In the genomic region with DNA sequence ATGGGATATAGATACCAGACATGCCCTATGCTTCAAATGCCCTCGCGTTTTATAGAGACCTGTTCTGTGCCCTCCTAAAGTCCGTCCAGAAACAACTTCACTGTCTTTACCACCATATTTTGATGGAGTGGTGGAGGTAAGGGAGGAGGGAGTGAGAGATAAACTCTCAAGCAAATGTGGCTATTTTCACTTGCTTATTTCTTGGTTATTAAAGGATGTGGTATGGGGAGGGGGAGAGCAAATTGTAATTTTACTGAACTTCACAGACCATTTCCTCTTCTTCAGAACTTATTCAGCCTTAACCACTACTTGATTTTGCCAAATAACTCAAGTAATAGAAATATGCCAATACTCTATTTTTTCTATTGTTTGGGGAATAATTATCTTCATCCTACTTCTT, we compare ENCODE assay signal across 1 cellular context.
TF ChIP-seq lines count a peak whose summit lies in the region.

No MANE protein-coding gene starts in this region.

TF ChIP-seq in WTC11, 78 proteins besides CTCF, POLR2A, EP300 and RAD21 (continued from another document):
- TF ChIP-seq ZNF281 (CRISPR knock-in tag; IDR thresholded peaks at IDR 0.05): no peak
- no peak for TF ChIP-seq ZNF219 (CRISPR knock-in tag; IDR thresholded peaks at IDR 0.05; ENCODE audit: borderline replicate concordance)
- no peak for TF ChIP-seq JUN (CRISPR knock-in tag; IDR thresholded peaks at IDR 0.05)
- no peak for TF ChIP-seq AR (CRISPR knock-in tag; IDR thresholded peaks at IDR 0.05)
- no peak for TF ChIP-seq FOXJ3 (CRISPR knock-in tag; IDR thresholded peaks at IDR 0.05; ENCODE audit: borderline replicate concordance)
- no peak for TF ChIP-seq FOXP1 (CRISPR knock-in tag; IDR thresholded peaks at IDR 0.05; ENCODE audit: borderline replicate concordance)
- TF ChIP-seq GTF2I (CRISPR knock-in tag; conservative IDR thresholded peaks at IDR 0.05): no peak
- no peak for TF ChIP-seq FOXK1 (CRISPR knock-in tag; IDR thresholded peaks at IDR 0.05)
- no peak for TF ChIP-seq SMAD3 (CRISPR knock-in tag; IDR thresholded peaks at IDR 0.05; ENCODE audit: borderline replicate concordance)
- TF ChIP-seq, protein P1, sequence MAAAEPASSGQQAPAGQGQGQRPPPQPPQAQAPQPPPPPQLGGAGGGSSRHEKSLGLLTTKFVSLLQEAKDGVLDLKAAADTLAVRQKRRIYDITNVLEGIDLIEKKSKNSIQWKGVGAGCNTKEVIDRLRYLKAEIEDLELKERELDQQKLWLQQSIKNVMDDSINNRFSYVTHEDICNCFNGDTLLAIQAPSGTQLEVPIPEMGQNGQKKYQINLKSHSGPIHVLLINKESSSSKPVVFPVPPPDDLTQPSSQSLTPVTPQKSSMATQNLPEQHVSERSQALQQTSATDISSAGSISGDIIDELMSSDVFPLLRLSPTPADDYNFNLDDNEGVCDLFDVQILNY (CRISPR knock-in tag; IDR thresholded peaks at IDR 0.05): no peak
- no peak for TF ChIP-seq RORB (CRISPR knock-in tag; IDR thresholded peaks at IDR 0.05)
TF ChIP-seq in WTC11: peak in this region for 0.
